Comparison of ENCODE assay signal across 9 cellular contexts in the genomic region with DNA sequence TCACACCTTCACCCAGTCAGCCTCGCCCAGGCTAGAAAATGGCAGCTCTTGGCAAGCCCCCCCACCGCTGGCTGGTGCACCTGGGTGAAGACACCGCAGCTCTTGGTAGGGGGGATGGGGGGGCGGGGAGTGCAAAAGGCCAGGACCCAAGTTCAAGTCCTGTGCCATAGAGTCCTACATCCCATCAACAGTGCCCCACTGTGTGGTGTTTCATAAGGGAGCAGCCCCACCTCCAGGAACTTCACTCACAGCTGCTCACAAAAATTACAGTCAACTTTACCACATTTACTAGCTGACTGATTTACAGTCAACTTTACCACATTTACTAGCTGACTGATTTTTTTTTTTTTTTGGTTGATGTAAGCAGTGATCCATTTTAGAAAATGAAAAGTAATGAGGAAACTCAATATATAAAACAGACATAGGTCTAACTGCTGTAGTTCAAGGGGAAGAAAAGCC.
DNase-seq lines count a peak whose midpoint lies in the region; ATAC-seq and TF ChIP-seq lines count a peak whose summit lies in the region.
"Had no signal": no experiment of that assay in that cellular context is flagged by ENCODE, and none has a peak within 500 bp of the region (broad histone marks: within the 10 kb centered on the region; RNA-seq: fewer than 3 reads in every experiment).

No MANE protein-coding gene starts in this region.

- DNase-seq in activated naive CD4-positive, alpha-beta T cell treated with anti-CD3 and anti-CD28 coated beads for 36 hours: peak; percentile 22
- no peak for DNase-seq in activated naive CD4-positive, alpha-beta T cell treated with Interleukin-2 at 50 U/mL for 16 hours
- DNase-seq in LNCaP clone FGC (ENCODE audit: low read depth) (no peak), epithelial cell of prostate (ENCODE audit: low read depth, low spot score) (peak; percentile 10), transverse colon (peak; percentile 35), COLO668 (lab: John Stamatoyannopoulos, UW; ENCODE audit: unreplicated experiment) (no peak), NCI-H510A treated with DMSO at 0.1 percent for 48 hours (lab: John Stamatoyannopoulos, UW) (no peak)
- DNase-seq: activated T-cell treated with anti-CD3 and anti-CD28 coated beads, Interleukin-2, amount 50 U/mL, for 48 hours had no signal

- H3K4me1 ChIP-seq in transverse colon (peaks cover 14 to 29% (median 21%) of the 10 kb centered on the region in 4 donors), gastroesophageal sphincter (no peaks in the 10 kb centered on the region)

- H3K27me3 Mint-ChIP-seq in activated naive CD4-positive, alpha-beta T cell treated with anti-CD3 and anti-CD28 coated beads for 36 hours (ENCODE audit: low read depth): no peaks in the 10 kb centered on the region

- TF ChIP-seq POLR2A in transverse colon (IDR thresholded peaks at IDR 0.05) (no peak), gastroesophageal sphincter (IDR thresholded peaks at IDR 0.05) (no peak)

- TF ChIP-seq CTCF in LNCaP clone FGC (IDR thresholded peaks at IDR 0.05; ENCODE audit: control insufficient read depth, extremely low read depth, insufficient read depth): peak; percentile 27; the same call in 1 of the 2 replicates
- no peak for TF ChIP-seq CTCF in transverse colon (IDR thresholded peaks at IDR 0.05)
- no peak for TF ChIP-seq CTCF in gastroesophageal sphincter (IDR thresholded peaks at IDR 0.05)

- H3K4me3 ChIP-seq in LNCaP clone FGC (ENCODE audit: low read depth, low read length) (no peak overlapping the region), transverse colon (no peak overlapping the region), gastroesophageal sphincter (no peak overlapping the region)

- no peaks in the 10 kb centered on the region for H3K36me3 Mint-ChIP-seq in activated naive CD4-positive, alpha-beta T cell treated with anti-CD3 and anti-CD28 coated beads for 36 hours (ENCODE audit: low read depth)

- no peaks in the 10 kb centered on the region for H3K9me3 Mint-ChIP-seq in activated naive CD4-positive, alpha-beta T cell treated with anti-CD3 and anti-CD28 coated beads for 36 hours

- H3K27ac ChIP-seq in epithelial cell of prostate (no peak overlapping the region), transverse colon (peak overlapping the region; percentile 64 to 75 (median 68)), gastroesophageal sphincter (no peak overlapping the region)

- no peak overlapping the region for H3K4me3 Mint-ChIP-seq in activated naive CD4-positive, alpha-beta T cell treated with anti-CD3 and anti-CD28 coated beads for 36 hours

- H3K27me3 ChIP-seq in transverse colon (no peaks in the 10 kb centered on the region), gastroesophageal sphincter (no peaks in the 10 kb centered on the region)

- no peak overlapping the region for H3K27ac Mint-ChIP-seq in activated naive CD4-positive, alpha-beta T cell treated with anti-CD3 and anti-CD28 coated beads for 36 hours

- ATAC-seq in gastroesophageal sphincter: no peak

- in situ Hi-C loops in transverse colon (cut with MboI; ENCODE audit: low pct_ligation_motif_present in 1 of 4, low pct_unique_long_range_greater_than_20kb in 1 of 4, low sequenced_read_pairs in 3 of 4): loop anchor here in 1 of 4 donors (25.0 kb wide), 1 partner anchor 277 kb away; no protein-coding TSS in a partner anchor

- CTCF ChIA-PET in activated naive CD4-positive, alpha-beta T cell treated with anti-CD3 and anti-CD28 coated beads for 36 hours (lab: Charles Lee): interaction anchor here (0.6 to 3.0 kb wide), 4 partner anchors 53 to 456 kb away, joined by 3 to 12 read pairs (median 5); no protein-coding TSS in a partner anchor

- H3K9me3 ChIP-seq in transverse colon (no peaks in the 10 kb centered on the region), gastroesophageal sphincter (no peaks in the 10 kb centered on the region)

- H3K36me3 ChIP-seq in transverse colon: no peaks in the 10 kb centered on the region
- no peaks in the 10 kb centered on the region for H3K36me3 ChIP-seq in gastroesophageal sphincter

- TF ChIP-seq EP300 in transverse colon (IDR thresholded peaks at IDR 0.05; ENCODE audit: low read depth) (no peak), gastroesophageal sphincter (IDR thresholded peaks at IDR 0.05) (no peak)

- WGBS in transverse colon (ENCODE audit: low coverage in 1 of 2), 2 donors: 92% methylated on average over 4 of the region's 4 CpGs; no CpG with 5 or more reads in 1 of the 2 donors
- WGBS in gastroesophageal sphincter (ENCODE audit: low coverage in 1 of 2), 2 donors: 100% methylated on average over 1 to 2 of the region's 4 CpGs

- H3K4me1 Mint-ChIP-seq in activated naive CD4-positive, alpha-beta T cell treated with anti-CD3 and anti-CD28 coated beads for 36 hours (ENCODE audit: low read depth): peaks cover 3% of the 10 kb centered on the region

- intact Hi-C loops in activated naive CD4-positive, alpha-beta T cell treated with anti-CD3 and anti-CD28 coated beads for 36 hours (cut with micrococcal nuclease): no loop called here
- intact Hi-C loops in transverse colon (cut with DNase I; ENCODE audit: low total_unique reads): no loop called here

Comparison
In these comparisons a context has a peak if more than half of its experiments do, and no peak if none do; other contexts are left out.
1. DNase-seq: peak in activated naive CD4-positive, alpha-beta T cell treated with anti-CD3 and anti-CD28 coated beads for 36 hours (single experiment), epithelial cell of prostate (single experiment) and transverse colon (single experiment); none in activated naive CD4-positive, alpha-beta T cell treated with Interleukin-2 at 50 U/mL for 16 hours (single experiment), LNCaP clone FGC (single experiment), COLO668 (single experiment) and NCI-H510A treated with DMSO at 0.1 percent for 48 hours (single experiment).
2. H3K27ac ChIP-seq: peak in transverse colon (4 of 4); none in epithelial cell of prostate (single experiment) and gastroesophageal sphincter (0 of 4).